In genomic region chr15:50767332-50767861, GRCh38 we compare ENCODE assay signal across 10 cellular contexts. TPM values are rescaled to one million over a fixed set of nuclear protein-coding genes. Genes with fewer than 3 reads are reported as not detected.
A peak's percentile ranks its signal among the peaks of the same experiment; 100 is the strongest.
DNase-seq lines count a peak whose midpoint lies in the region; ATAC-seq and TF ChIP-seq lines count a peak whose summit lies in the region.
"Had no signal": no experiment of that assay in that cellular context is flagged by ENCODE, and none has a peak within 500 bp of the region (broad histone marks: within the 10 kb centered on the region; RNA-seq: fewer than 3 reads in every experiment).

No MANE protein-coding gene starts in this region.

- H3K36me3 Mint-ChIP-seq in osteocyte (ENCODE audit: unreplicated experiment) = peaks cover under 1% of the 10 kb centered on the region

- ATAC-seq in GM21390 (IDR thresholded peaks at IDR 0.05; ENCODE audit: unreplicated experiment) = no peak
- no peak for ATAC-seq in GM18498 (IDR thresholded peaks at IDR 0.05; ENCODE audit: unreplicated experiment)
- ATAC-seq in HG03460 (IDR thresholded peaks at IDR 0.05; ENCODE audit: unreplicated experiment) = no peak

- peaks cover 27% of the 10 kb centered on the region for H3K4me1 Mint-ChIP-seq in osteocyte (ENCODE audit: unreplicated experiment)

- H3K4me3 Mint-ChIP-seq in osteocyte (ENCODE audit: unreplicated experiment) = no peak overlapping the region

- no peak overlapping the region for H3K4me3 ChIP-seq in LNCaP clone FGC (ENCODE audit: low read depth, low read length)
- H3K4me3 ChIP-seq in foreskin fibroblast (ENCODE audit: low read depth in 1 of 2, low read length in 2 of 2) = no peak overlapping the region
- H3K4me3 ChIP-seq: vagina had no signal

- H3K9me3 Mint-ChIP-seq in osteocyte (ENCODE audit: unreplicated experiment) = no peaks in the 10 kb centered on the region

- no peak overlapping the region for H3K27ac Mint-ChIP-seq in osteocyte (ENCODE audit: unreplicated experiment)

- no peaks in the 10 kb centered on the region for H3K27me3 Mint-ChIP-seq in osteocyte (ENCODE audit: unreplicated experiment)

- TF ChIP-seq CTCF in LNCaP clone FGC (IDR thresholded peaks at IDR 0.05; ENCODE audit: control insufficient read depth, extremely low read depth, insufficient read depth) (no peak), foreskin fibroblast (IDR thresholded peaks at IDR 0.05; ENCODE audit: low read depth, low read length) (no peak), osteocyte (IDR thresholded peaks at IDR 0.05) (no peak)

- peak; percentile 51 for DNase-seq in DMS53 (lab: John Stamatoyannopoulos, UW)
- DNase-seq in LNCaP clone FGC (ENCODE audit: low read depth) = peak; percentile 70
- DNase-seq in foreskin fibroblast = peak; percentile 10 to 26
- DNase-seq in osteocyte (ENCODE audit: extremely low spot score, unreplicated experiment) = peak; percentile 17
- DNase-seq: kidney glomerular epithelial cell, NCI-H1436 had no signal

RNA-seq across cellular contexts. Expression of gene SPPL2A, which starts 1.9 kb away (rescaled TPM):
- 111 and 118 TPM in 2 replicates for total RNA-seq in osteocyte

Comparison
In these comparisons a context has a peak if more than half of its experiments do, and no peak if none do; other contexts are left out.
1. DNase-seq: peak in every context shown above with its lines; median percentile 70 in LNCaP clone FGC; 51 in DMS53; 18 in foreskin fibroblast; 17 in osteocyte.